Comparison of ENCODE assay signal across 18 cellular contexts in the genomic region with DNA sequence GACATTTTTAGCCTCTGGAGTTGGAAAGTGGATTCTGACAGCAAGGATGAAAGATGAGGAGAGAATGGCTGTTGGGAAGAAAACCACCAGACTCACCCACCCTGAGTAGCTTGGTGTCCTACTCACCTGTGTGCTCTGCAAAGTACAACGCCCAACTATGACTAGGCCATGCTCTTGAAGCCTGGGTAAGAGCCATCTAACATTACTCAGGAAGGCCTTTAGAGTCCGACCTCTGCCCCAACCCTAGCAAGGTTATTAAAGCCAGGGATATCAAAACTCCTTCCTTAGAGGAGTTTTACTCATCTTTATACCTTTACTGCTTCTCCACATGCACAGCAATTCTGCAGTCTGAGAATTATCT. TPM values are rescaled to one million over a fixed set of nuclear protein-coding genes. Genes with fewer than 3 reads are reported as not detected.
A peak's percentile ranks its signal among the peaks of the same experiment; 100 is the strongest.
DNase-seq lines count a peak whose midpoint lies in the region; ATAC-seq, FAIRE-seq and TF ChIP-seq lines count a peak whose summit lies in the region.
"Had no signal": no experiment of that assay in that cellular context is flagged by ENCODE, and none has a peak within 500 bp of the region (broad histone marks: within the 10 kb centered on the region; RNA-seq: fewer than 3 reads in every experiment).

No MANE protein-coding gene starts in this region.

- H3K27ac ChIP-seq in GM23248: no peak overlapping the region
- no peak overlapping the region for H3K27ac ChIP-seq in left lung
- H3K27ac ChIP-seq in small intestine (ENCODE audit: low read depth in 1 of 2, low read length in 1 of 2): peak overlapping the region in 1 of 2 donors; percentile 46
- H3K27ac ChIP-seq in thyroid gland: no peak overlapping the region
- H3K27ac ChIP-seq: HL-60 had no signal

- H3K36me3 ChIP-seq in GM23248 (ENCODE audit: low read depth) (no peaks in the 10 kb centered on the region), left lung (no peaks in the 10 kb centered on the region), small intestine (ENCODE audit: control insufficient read depth in 2 of 2, insufficient read depth in 2 of 2, low read length in 2 of 2) (no peaks in the 10 kb centered on the region), thyroid gland (no peaks in the 10 kb centered on the region)

- no peaks in the 10 kb centered on the region for H3K79me2 ChIP-seq in GM23248 (ENCODE audit: insufficient read depth)

- no peak for FAIRE-seq in small intestine (lab: Jason Lieb, UNC)
- FAIRE-seq: GM12878, GM18507 had no signal

- CTCF ChIA-PET in GM10248 (lab: Yijun Ruan, JAX): no interaction called here

- POLR2A ChIA-PET in GM10248 (lab: Yijun Ruan, JAX): no interaction called here

- peaks cover 28% of the 10 kb centered on the region for H3F3A ChIP-seq in GM23248 (ENCODE audit: insufficient read depth)

- intact Hi-C loops in left lung (cut with DNase I) (no loop called here), thyroid gland (cut with DNase I) (no loop called here)

- H3K9me3 ChIP-seq in GM23248 (ENCODE audit: low read depth): no peaks in the 10 kb centered on the region
- no peaks in the 10 kb centered on the region for H3K9me3 ChIP-seq in left lung
- no peaks in the 10 kb centered on the region for H3K9me3 ChIP-seq in small intestine (ENCODE audit: control insufficient read depth, low read depth)
- H3K9me3 ChIP-seq in thyroid gland: no peaks in the 10 kb centered on the region

- H3K9me2 ChIP-seq in GM23248 (ENCODE audit: insufficient read depth): peaks cover 3% of the 10 kb centered on the region; the same call in 1 of the 2 replicates

- peak; percentile 62 for ATAC-seq in esophagus mucosa
- ATAC-seq in left lung: peak; percentile 82

- 0 out of 2 replicates have a peak overlapping the region, but pooled peaks have one; percentile 12 for H2AFZ ChIP-seq in GM23248

- H3K4me1 ChIP-seq in GM23248 (ENCODE audit: insufficient read depth) (peaks cover 11% of the 10 kb centered on the region), left lung (no peaks in the 10 kb centered on the region), small intestine (ENCODE audit: control insufficient read depth in 2 of 2, insufficient read depth in 1 of 2, low read depth in 1 of 2, low read length in 1 of 2) (peaks cover 0 to 2% of the 10 kb centered on the region in 2 donors), thyroid gland (no peaks in the 10 kb centered on the region)

- no peak for TF ChIP-seq CTCF in left lung (IDR thresholded peaks at IDR 0.05)
- TF ChIP-seq CTCF in GM10248 (IDR thresholded peaks at IDR 0.05; ENCODE audit: control extremely low read depth, extremely low read depth, low read depth, missing control alignments): no peak
- no peak for TF ChIP-seq CTCF in thyroid gland (IDR thresholded peaks at IDR 0.05)

- DNase-seq in GM23248 (no peak), left lung (no peak), small intestine (peak; percentile 81), NCI-H2171 (lab: John Stamatoyannopoulos, UW) (no peak), GM10248 (ENCODE audit: extremely low spot score) (no peak), thyroid gland (no peak)
- DNase-seq: AML-193, Calu3, HCEC 1CT, KBM-7, NCI-H1048, NCI-H2107, NCI-H446 treated with DMSO at 0.1 percent for 48 hours, NCI-H774 had no signal

- H3K9ac ChIP-seq in GM23248: no peak overlapping the region

- no peaks in the 10 kb centered on the region for H4K20me1 ChIP-seq in GM23248 (ENCODE audit: insufficient read depth)

- WGBS in GM23248 (ENCODE audit: low coverage in 1 of 2, low lambda C conversion rate in 2 of 2, missing lambda C conversion rate in 2 of 2), 2 experiments: 95 to 100% methylated on average over 2 of the region's 2 CpGs
- WGBS in small intestine, 3 donors: 35 to 76% (median 57%) methylated on average over 2 of the region's 2 CpGs
- WGBS in thyroid gland, 2 donors: 76 to 97% methylated on average over 2 of the region's 2 CpGs

- H3K27me3 ChIP-seq in GM23248 (replicated peaks; ENCODE audit: insufficient read depth): no peaks in the 10 kb centered on the region
- no peaks in the 10 kb centered on the region for H3K27me3 ChIP-seq in left lung
- no peaks in the 10 kb centered on the region for H3K27me3 ChIP-seq in small intestine (ENCODE audit: control insufficient read depth in 2 of 2, insufficient read depth in 2 of 2, low read length in 2 of 2)
- H3K27me3 ChIP-seq in thyroid gland: no peaks in the 10 kb centered on the region

- no peak for TF ChIP-seq POLR2A in thyroid gland (IDR thresholded peaks at IDR 0.05)

- in situ Hi-C loops in GM23248 (cut with MboI): no loop called here

- no peak overlapping the region for H3K4me2 ChIP-seq in GM23248 (ENCODE audit: unreplicated experiment)

- H3K4me3 ChIP-seq in GM23248: no peak overlapping the region
- H3K4me3 ChIP-seq in left lung: no peak overlapping the region
- H3K4me3 ChIP-seq in small intestine (ENCODE audit: low read depth in 1 of 2, low read length in 2 of 2): no peak overlapping the region
- H3K4me3 ChIP-seq in thyroid gland (replicated peaks in 1 of 3): no peak overlapping the region
- H3K4me3 ChIP-seq: GM12878 had no signal

RNA-seq across cellular contexts. Expression of gene KPNA3, which starts 18.0 kb away (rescaled TPM):
- total RNA-seq in GM23248 (2014; rRNA removed; shearing (Covaris generic)): 33.0 and 36.4 TPM in 2 replicates
- polyA plus RNA-seq in GM23248 (2016; fragmentation: Nextera tagmentation; extraction: Ambion mirVana): 29.8 and 34.9 TPM in 2 replicates
- 24.9 TPM for total RNA-seq in esophagus mucosa
- total RNA-seq in left lung: 10 to 100 TPM; 36.0 to 41.2 TPM
- 10 to 100 TPM; 14.3 to 15.2 (median 14.9) TPM for polyA plus RNA-seq in small intestine
- 10 to 100 TPM; 29.5 to 34.6 (median 32.1) TPM for total RNA-seq in thyroid gland
